In the genomic region with DNA sequence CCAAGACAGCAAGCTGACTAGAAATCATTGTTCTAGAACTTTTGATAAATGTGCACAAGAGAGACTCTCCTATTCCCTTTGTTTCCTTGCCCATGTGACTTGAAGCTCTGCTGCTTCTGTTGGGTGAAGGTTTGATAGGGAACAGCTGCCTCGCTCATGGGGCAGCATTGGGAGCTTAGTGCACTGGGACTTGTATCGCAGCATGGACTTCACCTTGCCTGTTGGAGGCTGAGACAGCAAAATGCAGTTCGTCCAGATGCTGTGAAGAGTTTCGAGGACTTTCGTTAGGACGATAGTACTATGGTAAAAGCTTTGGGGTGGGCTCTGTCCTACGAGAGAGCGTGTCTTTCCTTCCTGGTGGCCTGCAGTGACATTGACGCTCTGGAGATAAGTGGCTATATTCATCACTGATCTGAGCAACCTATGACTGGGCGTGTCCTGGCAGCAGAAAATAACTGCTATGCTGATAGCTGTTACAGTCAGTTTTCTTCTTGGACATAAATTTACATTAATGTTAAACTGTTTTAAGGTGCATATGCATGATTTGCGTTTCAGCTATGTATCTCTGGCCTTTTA, we compare ENCODE assay signal across 2 cellular contexts.
TF ChIP-seq lines count a peak whose summit lies in the region.

No MANE protein-coding gene starts in this region.

TF ChIP-seq in SK-N-SH, 30 proteins besides CTCF, POLR2A, EP300 and RAD21 (continued from another document):
- TF ChIP-seq, protein P1, sequence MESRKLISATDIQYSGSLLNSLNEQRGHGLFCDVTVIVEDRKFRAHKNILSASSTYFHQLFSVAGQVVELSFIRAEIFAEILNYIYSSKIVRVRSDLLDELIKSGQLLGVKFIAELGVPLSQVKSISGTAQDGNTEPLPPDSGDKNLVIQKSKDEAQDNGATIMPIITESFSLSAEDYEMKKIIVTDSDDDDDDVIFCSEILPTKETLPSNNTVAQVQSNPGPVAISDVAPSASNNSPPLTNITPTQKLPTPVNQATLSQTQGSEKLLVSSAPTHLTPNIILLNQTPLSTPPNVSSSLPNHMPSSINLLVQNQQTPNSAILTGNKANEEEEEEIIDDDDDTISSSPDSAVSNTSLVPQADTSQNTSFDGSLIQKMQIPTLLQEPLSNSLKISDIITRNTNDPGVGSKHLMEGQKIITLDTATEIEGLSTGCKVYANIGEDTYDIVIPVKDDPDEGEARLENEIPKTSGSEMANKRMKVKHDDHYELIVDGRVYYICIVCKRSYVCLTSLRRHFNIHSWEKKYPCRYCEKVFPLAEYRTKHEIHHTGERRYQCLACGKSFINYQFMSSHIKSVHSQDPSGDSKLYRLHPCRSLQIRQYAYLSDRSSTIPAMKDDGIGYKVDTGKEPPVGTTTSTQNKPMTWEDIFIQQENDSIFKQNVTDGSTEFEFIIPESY (IDR thresholded peaks at IDR 0.05; ENCODE audit: borderline replicate concordance, low read depth): no peak
- TF ChIP-seq, protein P2, sequence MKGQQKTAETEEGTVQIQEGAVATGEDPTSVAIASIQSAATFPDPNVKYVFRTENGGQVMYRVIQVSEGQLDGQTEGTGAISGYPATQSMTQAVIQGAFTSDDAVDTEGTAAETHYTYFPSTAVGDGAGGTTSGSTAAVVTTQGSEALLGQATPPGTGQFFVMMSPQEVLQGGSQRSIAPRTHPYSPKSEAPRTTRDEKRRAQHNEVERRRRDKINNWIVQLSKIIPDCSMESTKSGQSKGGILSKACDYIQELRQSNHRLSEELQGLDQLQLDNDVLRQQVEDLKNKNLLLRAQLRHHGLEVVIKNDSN (IDR thresholded peaks at IDR 0.05; ENCODE audit: borderline replicate concordance, low read depth): no peak
- TF ChIP-seq POLR2AphosphoS5 (IDR thresholded peaks at IDR 0.05; ENCODE audit: low read depth, low read length): no peak
- no peak for TF ChIP-seq FOXM1 (IDR thresholded peaks at IDR 0.05; ENCODE audit: low read depth)
- TF ChIP-seq MXI1 (IDR thresholded peaks at IDR 0.05; ENCODE audit: low read depth, low read length): no peak
- no peak for TF ChIP-seq RXRA (IDR thresholded peaks at IDR 0.05; ENCODE audit: borderline replicate concordance, low read depth)
- TF ChIP-seq, protein P3, sequence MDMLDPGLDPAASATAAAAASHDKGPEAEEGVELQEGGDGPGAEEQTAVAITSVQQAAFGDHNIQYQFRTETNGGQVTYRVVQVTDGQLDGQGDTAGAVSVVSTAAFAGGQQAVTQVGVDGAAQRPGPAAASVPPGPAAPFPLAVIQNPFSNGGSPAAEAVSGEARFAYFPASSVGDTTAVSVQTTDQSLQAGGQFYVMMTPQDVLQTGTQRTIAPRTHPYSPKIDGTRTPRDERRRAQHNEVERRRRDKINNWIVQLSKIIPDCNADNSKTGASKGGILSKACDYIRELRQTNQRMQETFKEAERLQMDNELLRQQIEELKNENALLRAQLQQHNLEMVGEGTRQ (IDR thresholded peaks at IDR 0.05; ENCODE audit: borderline replicate concordance, low read depth, low read length): no peak
- no peak for TF ChIP-seq RFX5 (IDR thresholded peaks at IDR 0.05; ENCODE audit: low read length)
- no peak for TF ChIP-seq TAF1 (IDR thresholded peaks at IDR 0.05; ENCODE audit: borderline replicate concordance, low read depth, low read length)
- no peak for TF ChIP-seq EZH2phosphoT487 (IDR thresholded peaks at IDR 0.05; ENCODE audit: borderline replicate concordance, low read depth)
- TF ChIP-seq GATA2 (CRISPR knock-in tag; IDR thresholded peaks at IDR 0.05): no peak
- no peak for TF ChIP-seq TCF12 (IDR thresholded peaks at IDR 0.05)
- no peak for TF ChIP-seq JUND (IDR thresholded peaks at IDR 0.05)

TF ChIP-seq in SK-N-SH treated with all-trans-retinoic acid at 6 μM for 48 hours, 23 proteins besides CTCF, POLR2A, EP300 and RAD21 (continued from another document):
- TF ChIP-seq, protein P4, sequence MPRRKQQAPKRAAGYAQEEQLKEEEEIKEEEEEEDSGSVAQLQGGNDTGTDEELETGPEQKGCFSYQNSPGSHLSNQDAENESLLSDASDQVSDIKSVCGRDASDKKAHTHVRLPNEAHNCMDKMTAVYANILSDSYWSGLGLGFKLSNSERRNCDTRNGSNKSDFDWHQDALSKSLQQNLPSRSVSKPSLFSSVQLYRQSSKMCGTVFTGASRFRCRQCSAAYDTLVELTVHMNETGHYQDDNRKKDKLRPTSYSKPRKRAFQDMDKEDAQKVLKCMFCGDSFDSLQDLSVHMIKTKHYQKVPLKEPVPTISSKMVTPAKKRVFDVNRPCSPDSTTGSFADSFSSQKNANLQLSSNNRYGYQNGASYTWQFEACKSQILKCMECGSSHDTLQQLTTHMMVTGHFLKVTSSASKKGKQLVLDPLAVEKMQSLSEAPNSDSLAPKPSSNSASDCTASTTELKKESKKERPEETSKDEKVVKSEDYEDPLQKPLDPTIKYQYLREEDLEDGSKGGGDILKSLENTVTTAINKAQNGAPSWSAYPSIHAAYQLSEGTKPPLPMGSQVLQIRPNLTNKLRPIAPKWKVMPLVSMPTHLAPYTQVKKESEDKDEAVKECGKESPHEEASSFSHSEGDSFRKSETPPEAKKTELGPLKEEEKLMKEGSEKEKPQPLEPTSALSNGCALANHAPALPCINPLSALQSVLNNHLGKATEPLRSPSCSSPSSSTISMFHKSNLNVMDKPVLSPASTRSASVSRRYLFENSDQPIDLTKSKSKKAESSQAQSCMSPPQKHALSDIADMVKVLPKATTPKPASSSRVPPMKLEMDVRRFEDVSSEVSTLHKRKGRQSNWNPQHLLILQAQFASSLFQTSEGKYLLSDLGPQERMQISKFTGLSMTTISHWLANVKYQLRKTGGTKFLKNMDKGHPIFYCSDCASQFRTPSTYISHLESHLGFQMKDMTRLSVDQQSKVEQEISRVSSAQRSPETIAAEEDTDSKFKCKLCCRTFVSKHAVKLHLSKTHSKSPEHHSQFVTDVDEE (CRISPR knock-in tag; IDR thresholded peaks at IDR 0.05): no peak
- TF ChIP-seq BACH2 (CRISPR knock-in tag; IDR thresholded peaks at IDR 0.05; ENCODE audit: borderline replicate concordance) (no peak), SNAI2 (CRISPR knock-in tag; IDR thresholded peaks at IDR 0.05) (no peak), ZFP30 (CRISPR knock-in tag; IDR thresholded peaks at IDR 0.05) (no peak), ZFP3 (CRISPR knock-in tag; IDR thresholded peaks at IDR 0.05) (no peak)
- TF ChIP-seq, protein P5, sequence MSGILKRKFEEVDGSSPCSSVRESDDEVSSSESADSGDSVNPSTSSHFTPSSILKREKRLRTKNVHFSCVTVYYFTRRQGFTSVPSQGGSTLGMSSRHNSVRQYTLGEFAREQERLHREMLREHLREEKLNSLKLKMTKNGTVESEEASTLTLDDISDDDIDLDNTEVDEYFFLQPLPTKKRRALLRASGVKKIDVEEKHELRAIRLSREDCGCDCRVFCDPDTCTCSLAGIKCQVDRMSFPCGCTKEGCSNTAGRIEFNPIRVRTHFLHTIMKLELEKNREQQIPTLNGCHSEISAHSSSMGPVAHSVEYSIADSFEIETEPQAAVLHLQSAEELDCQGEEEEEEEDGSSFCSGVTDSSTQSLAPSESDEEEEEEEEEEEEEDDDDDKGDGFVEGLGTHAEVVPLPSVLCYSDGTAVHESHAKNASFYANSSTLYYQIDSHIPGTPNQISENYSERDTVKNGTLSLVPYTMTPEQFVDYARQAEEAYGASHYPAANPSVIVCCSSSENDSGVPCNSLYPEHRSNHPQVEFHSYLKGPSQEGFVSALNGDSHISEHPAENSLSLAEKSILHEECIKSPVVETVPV (CRISPR knock-in tag; IDR thresholded peaks at IDR 0.05): no peak
- TF ChIP-seq, protein P6, sequence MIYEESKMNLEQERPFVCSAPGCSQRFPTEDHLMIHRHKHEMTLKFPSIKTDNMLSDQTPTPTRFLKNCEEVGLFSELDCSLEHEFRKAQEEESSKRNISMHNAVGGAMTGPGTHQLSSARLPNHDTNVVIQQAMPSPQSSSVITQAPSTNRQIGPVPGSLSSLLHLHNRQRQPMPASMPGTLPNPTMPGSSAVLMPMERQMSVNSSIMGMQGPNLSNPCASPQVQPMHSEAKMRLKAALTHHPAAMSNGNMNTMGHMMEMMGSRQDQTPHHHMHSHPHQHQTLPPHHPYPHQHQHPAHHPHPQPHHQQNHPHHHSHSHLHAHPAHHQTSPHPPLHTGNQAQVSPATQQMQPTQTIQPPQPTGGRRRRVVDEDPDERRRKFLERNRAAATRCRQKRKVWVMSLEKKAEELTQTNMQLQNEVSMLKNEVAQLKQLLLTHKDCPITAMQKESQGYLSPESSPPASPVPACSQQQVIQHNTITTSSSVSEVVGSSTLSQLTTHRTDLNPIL (CRISPR knock-in tag; IDR thresholded peaks at IDR 0.05; ENCODE audit: low read depth): no peak
